Comparison of ENCODE assay signal across 2 cellular contexts in genomic region chr19:53195265-53195879, GRCh38.
TF ChIP-seq lines count a peak whose summit lies in the region.

No MANE protein-coding gene starts in this region.

TF ChIP-seq in HEK293, 187 proteins besides CTCF, POLR2A, EP300 and RAD21:
- no peak for TF ChIP-seq ZNF148 (tag by site-specific recombination; IDR thresholded peaks at IDR 0.05; ENCODE audit: borderline replicate concordance)
- peak; percentile 53; the same call in 1 of the 2 replicates for TF ChIP-seq ZNF654 (tag by site-specific recombination; IDR thresholded peaks at IDR 0.05; ENCODE audit: low read depth)
- TF ChIP-seq SCRT2 (tag by site-specific recombination; IDR thresholded peaks at IDR 0.05): peak; percentile 45; the same call in 1 of the 2 replicates
- peak; percentile 56; the same call in 1 of the 2 replicates for TF ChIP-seq ZNF660 (tag by site-specific recombination; IDR thresholded peaks at IDR 0.05)
- TF ChIP-seq PRDM1 (tag by site-specific recombination; IDR thresholded peaks at IDR 0.05): peak; percentile 73

TF ChIP-seq in HepG2, 621 proteins besides CTCF, POLR2A, EP300 and RAD21 (continues in another document):
- TF ChIP-seq RARG (CRISPR knock-in tag; IDR thresholded peaks at IDR 0.05; ENCODE audit: low read depth): no peak
- no peak for TF ChIP-seq FOSL1 (CRISPR knock-in tag; IDR thresholded peaks at IDR 0.05; ENCODE audit: borderline replicate concordance)
- no peak for TF ChIP-seq MEIS2 (CRISPR knock-in tag; IDR thresholded peaks at IDR 0.05)
- no peak for TF ChIP-seq ZNF639 (CRISPR knock-in tag; conservative IDR thresholded peaks at IDR 0.05)
- TF ChIP-seq SMC3 (IDR thresholded peaks at IDR 0.05; ENCODE audit: low read length): peak; percentile 83
- no peak for TF ChIP-seq ZNF788 (CRISPR knock-in tag; IDR thresholded peaks at IDR 0.05; ENCODE audit: borderline replicate concordance)
- TF ChIP-seq ZMYM4 (CRISPR knock-in tag; IDR thresholded peaks at IDR 0.05): peak; percentile 43; the same call in 1 of the 2 replicates
- no peak for TF ChIP-seq KLF9 (CRISPR knock-in tag; IDR thresholded peaks at IDR 0.05; ENCODE audit: low read depth)
- no peak for TF ChIP-seq GRHL1 (CRISPR knock-in tag; conservative IDR thresholded peaks at IDR 0.05)
- TF ChIP-seq FOXO1 (CRISPR knock-in tag; IDR thresholded peaks at IDR 0.05): peak; percentile 52; the same call in 1 of the 2 replicates
- TF ChIP-seq FOXA1 (IDR thresholded peaks at IDR 0.05): no peak
- peak; percentile 39; the same call in 1 of the 2 replicates for TF ChIP-seq FOXA1 (CRISPR knock-in tag; IDR thresholded peaks at IDR 0.05)
- TF ChIP-seq ARID5B (CRISPR knock-in tag; IDR thresholded peaks at IDR 0.05): 0 out of 2 replicates have a peak, but pooled peaks have one; percentile 15
- no peak for TF ChIP-seq KMT2A (CRISPR knock-in tag; IDR thresholded peaks at IDR 0.05)
- TF ChIP-seq SAP130 (CRISPR knock-in tag; IDR thresholded peaks at IDR 0.05; ENCODE audit: low read depth): peak; percentile 56; the same call in 1 of the 2 replicates
- TF ChIP-seq ZNF18 (CRISPR knock-in tag; IDR thresholded peaks at IDR 0.05; ENCODE audit: insufficient replicate concordance): no peak
- no peak for TF ChIP-seq MXD3 (CRISPR knock-in tag; IDR thresholded peaks at IDR 0.05)
- no peak for TF ChIP-seq RERE (CRISPR knock-in tag; IDR thresholded peaks at IDR 0.05; ENCODE audit: low read depth)
- no peak for TF ChIP-seq HNRNPUL1 (IDR thresholded peaks at IDR 0.05; ENCODE audit: low read depth, low read length)
- no peak for TF ChIP-seq PTBP1 (IDR thresholded peaks at IDR 0.05; ENCODE audit: low read depth, low read length, poor library complexity, severe bottlenecking)
- no peak for TF ChIP-seq ZNF576 (CRISPR knock-in tag; IDR thresholded peaks at IDR 0.05)
- no peak for TF ChIP-seq CSRNP1 (CRISPR knock-in tag; IDR thresholded peaks at IDR 0.05)
- no peak for TF ChIP-seq HMG20A (CRISPR knock-in tag; IDR thresholded peaks at IDR 0.05; ENCODE audit: borderline replicate concordance)
- no peak for TF ChIP-seq TIGD3 (CRISPR knock-in tag; IDR thresholded peaks at IDR 0.05; ENCODE audit: borderline replicate concordance)
- TF ChIP-seq ERF (CRISPR knock-in tag; IDR thresholded peaks at IDR 0.05): peak; percentile 34; the same call in 1 of the 2 replicates
- TF ChIP-seq ZNF17 (CRISPR knock-in tag; IDR thresholded peaks at IDR 0.05): no peak
- TF ChIP-seq GLMP (CRISPR knock-in tag; IDR thresholded peaks at IDR 0.05; ENCODE audit: borderline replicate concordance): no peak
- TF ChIP-seq TEAD3 (CRISPR knock-in tag; optimal IDR thresholded peaks at IDR 0.05; ENCODE audit: borderline replicate concordance): peak; percentile 25
- TF ChIP-seq ZNF124 (CRISPR knock-in tag; IDR thresholded peaks at IDR 0.05): no peak
- peak; percentile 93 for TF ChIP-seq STAG1 (CRISPR knock-in tag; IDR thresholded peaks at IDR 0.05)
- TF ChIP-seq ZNF746 (CRISPR knock-in tag; IDR thresholded peaks at IDR 0.05): no peak
- no peak for TF ChIP-seq PCBP1 (IDR thresholded peaks at IDR 0.05; ENCODE audit: borderline replicate concordance, low read depth, low read length)
- TF ChIP-seq CREB1 (IDR thresholded peaks at IDR 0.05): no peak
- no peak for TF ChIP-seq CREB1 (CRISPR knock-in tag; IDR thresholded peaks at IDR 0.05)
- TF ChIP-seq ZNF670 (CRISPR knock-in tag; IDR thresholded peaks at IDR 0.05; ENCODE audit: borderline replicate concordance): no peak
- no peak for TF ChIP-seq LCORL (IDR thresholded peaks at IDR 0.05)
- 0 out of 2 replicates have a peak, but pooled peaks have one; percentile 18 for TF ChIP-seq LCORL (CRISPR knock-in tag; IDR thresholded peaks at IDR 0.05)
- no peak for TF ChIP-seq ZFP37 (CRISPR knock-in tag; IDR thresholded peaks at IDR 0.05; ENCODE audit: borderline replicate concordance)
- no peak for TF ChIP-seq RELA (CRISPR knock-in tag; IDR thresholded peaks at IDR 0.05)
- 0 out of 2 replicates have a peak, but pooled peaks have one; percentile 50 for TF ChIP-seq ZNF580 (CRISPR knock-in tag; IDR thresholded peaks at IDR 0.05; ENCODE audit: borderline replicate concordance, low read depth)
- peak; percentile 27; the same call in 1 of the 2 replicates for TF ChIP-seq FOXA3 (CRISPR knock-in tag; IDR thresholded peaks at IDR 0.05)
